In genomic region chr13:81089758-81090157, GRCh38 we compare ENCODE assay signal across 17 cellular contexts.
DNase-seq lines count a peak whose midpoint lies in the region; ATAC-seq and TF ChIP-seq lines count a peak whose summit lies in the region.
"Had no signal": no experiment of that assay in that cellular context is flagged by ENCODE, and none has a peak within 500 bp of the region (broad histone marks: within the 10 kb centered on the region; RNA-seq: fewer than 3 reads in every experiment).

No MANE protein-coding gene starts in this region.

- POLR2A ChIA-PET in Caco-2 (lab: Charles Lee), result no interaction called here
- POLR2A ChIA-PET in activated CD8-positive, alpha-beta T cell treated with anti-CD3 and anti-CD28 coated beads for 36 hours (lab: Charles Lee), result no interaction called here

- no peaks in the 10 kb centered on the region for H3K36me3 ChIP-seq in Caco-2 (ENCODE audit: control insufficient read depth, insufficient read depth, low read length)

- H3K9me3 Mint-ChIP-seq in Caco-2 (ENCODE audit: unreplicated experiment), result peaks cover 6% of the 10 kb centered on the region
- no peaks in the 10 kb centered on the region for H3K9me3 Mint-ChIP-seq in activated T-helper 1 cell treated with anti-CD3 and anti-CD28 coated beads, Interleukin-12 subunit alpha, Interleukin-12 subunit beta, Interleukin-2, Interleukin-4 antibody, amounts not matched to agents 30 ng/mL and 10 ng/mL and 1 ng/mL, durations not matched to agents 14 hours and 24 hours and 36 hours
- H3K9me3 Mint-ChIP-seq in activated CD8-positive, alpha-beta T cell treated with anti-CD3 and anti-CD28 coated beads for 36 hours, result peaks cover 2% of the 10 kb centered on the region

- DNase-seq in Caco-2, result peak in 1 of 2 experiments; percentile 16
- peak; percentile 44 for DNase-seq in epithelial cell of proximal tubule (ENCODE audit: low read depth)
- peak; percentile 25 for DNase-seq in kidney tubule cell (ENCODE audit: low spot score)
- DNase-seq in renal cortical epithelial cell (ENCODE audit: low read depth), result peak; percentile 89
- no peak for DNase-seq in effector CD8-positive, alpha-beta T cell (lab: John Stamatoyannopoulos, UW)
- no peak for DNase-seq in HK-2 (ENCODE audit: unreplicated experiment)
- DNase-seq in activated T-helper 1 cell treated with anti-CD3 and anti-CD28 coated beads, Interleukin-12 subunit alpha, Interleukin-12 subunit beta, Interleukin-2, Interleukin-4 antibody, amounts not matched to agents 30 ng/mL and 10 ng/mL and 1 ng/mL, durations not matched to agents 14 hours and 24 hours and 36 hours (ENCODE audit: low spot score), result no peak
- no peak for DNase-seq in activated CD8-positive, alpha-beta T cell treated with anti-CD3 and anti-CD28 coated beads for 36 hours
- DNase-seq: AML-193; CD4-positive, alpha-beta T cell; DMS153; DMS79; GDM1; GM23248; HCEC 1CT had no signal

- H3K27me3 ChIP-seq in Caco-2 (replicated peaks; ENCODE audit: control insufficient read depth, insufficient read depth, low read length), result no peaks in the 10 kb centered on the region

- no peak overlapping the region for H3K4me3 Mint-ChIP-seq in Caco-2 (ENCODE audit: unreplicated experiment)
- H3K4me3 Mint-ChIP-seq in activated T-helper 1 cell treated with anti-CD3 and anti-CD28 coated beads, Interleukin-12 subunit alpha, Interleukin-12 subunit beta, Interleukin-2, Interleukin-4 antibody, amounts not matched to agents 30 ng/mL and 10 ng/mL and 1 ng/mL, durations not matched to agents 14 hours and 24 hours and 36 hours, result no peak overlapping the region
- no peak overlapping the region for H3K4me3 Mint-ChIP-seq in activated CD8-positive, alpha-beta T cell treated with anti-CD3 and anti-CD28 coated beads for 36 hours
- H3K4me3 Mint-ChIP-seq: CD4-positive, alpha-beta T cell; IgD-negative memory B cell had no signal

- BruUV-seq in Caco-2 (replicated peaks; lab: Mats Ljungman, UMichigan), result no TSS peak

- TF ChIP-seq CTCF in Caco-2 (IDR thresholded peaks at IDR 0.05; ENCODE audit: insufficient read depth in 1 of 2, low read depth in 1 of 2, low read length in 1 of 2, severe bottlenecking in 1 of 2, unreplicated experiment in 1 of 2) (no peak), epithelial cell of proximal tubule (conservative IDR thresholded peaks at IDR 0.05; ENCODE audit: low read depth, low read length) (no peak)
- no peak for TF ChIP-seq CTCF in activated CD8-positive, alpha-beta T cell treated with anti-CD3 and anti-CD28 coated beads for 36 hours (IDR thresholded peaks at IDR 0.05)

- H3K27ac Mint-ChIP-seq in Caco-2 (ENCODE audit: unreplicated experiment), result peak overlapping the region; percentile 37
- H3K27ac Mint-ChIP-seq in activated T-helper 1 cell treated with anti-CD3 and anti-CD28 coated beads, Interleukin-12 subunit alpha, Interleukin-12 subunit beta, Interleukin-2, Interleukin-4 antibody, amounts not matched to agents 30 ng/mL and 10 ng/mL and 1 ng/mL, durations not matched to agents 14 hours and 24 hours and 36 hours, result no peak overlapping the region
- no peak overlapping the region for H3K27ac Mint-ChIP-seq in activated CD8-positive, alpha-beta T cell treated with anti-CD3 and anti-CD28 coated beads for 36 hours
- H3K27ac Mint-ChIP-seq: CD4-positive, alpha-beta T cell; IgD-negative memory B cell had no signal

- H3K36me3 Mint-ChIP-seq in Caco-2 (ENCODE audit: insufficient read depth, unreplicated experiment), result no peaks in the 10 kb centered on the region
- no peaks in the 10 kb centered on the region for H3K36me3 Mint-ChIP-seq in activated T-helper 1 cell treated with anti-CD3 and anti-CD28 coated beads, Interleukin-12 subunit alpha, Interleukin-12 subunit beta, Interleukin-2, Interleukin-4 antibody, amounts not matched to agents 30 ng/mL and 10 ng/mL and 1 ng/mL, durations not matched to agents 14 hours and 24 hours and 36 hours (ENCODE audit: low read depth)
- no peaks in the 10 kb centered on the region for H3K36me3 Mint-ChIP-seq in activated CD8-positive, alpha-beta T cell treated with anti-CD3 and anti-CD28 coated beads for 36 hours (ENCODE audit: low read depth)
- H3K36me3 Mint-ChIP-seq: IgD-negative memory B cell had no signal

- CTCF ChIA-PET in Caco-2 (lab: Charles Lee), result no interaction called here
- CTCF ChIA-PET in activated CD8-positive, alpha-beta T cell treated with anti-CD3 and anti-CD28 coated beads for 36 hours (lab: Charles Lee), result no interaction called here

- H3K9me3 ChIP-seq in Caco-2, result peaks cover 2% of the 10 kb centered on the region; the same call in 1 of the 2 replicates
- H3K9me3 ChIP-seq: A549 had no signal

- peaks cover 15% of the 10 kb centered on the region for H3K4me1 ChIP-seq in Caco-2
- H3K4me1 ChIP-seq: A549 had no signal

- intact Hi-C loops in Caco-2 (cut with micrococcal nuclease; ENCODE audit: unreplicated experiment), result no loop called here
- intact Hi-C loops in activated T-helper 1 cell treated with anti-CD3 and anti-CD28 coated beads, Interleukin-12 subunit alpha, Interleukin-12 subunit beta, Interleukin-2, Interleukin-4 antibody, amounts not matched to agents 30 ng/mL and 10 ng/mL and 1 ng/mL, durations not matched to agents 14 hours and 24 hours and 36 hours (cut with micrococcal nuclease), result no loop called here
- intact Hi-C loops in activated CD8-positive, alpha-beta T cell treated with anti-CD3 and anti-CD28 coated beads for 36 hours (cut with micrococcal nuclease), result no loop called here

- peaks cover 11% of the 10 kb centered on the region for H3K4me1 Mint-ChIP-seq in Caco-2 (ENCODE audit: low read depth, unreplicated experiment)
- no peaks in the 10 kb centered on the region for H3K4me1 Mint-ChIP-seq in activated T-helper 1 cell treated with anti-CD3 and anti-CD28 coated beads, Interleukin-12 subunit alpha, Interleukin-12 subunit beta, Interleukin-2, Interleukin-4 antibody, amounts not matched to agents 30 ng/mL and 10 ng/mL and 1 ng/mL, durations not matched to agents 14 hours and 24 hours and 36 hours (ENCODE audit: low read depth)
- no peaks in the 10 kb centered on the region for H3K4me1 Mint-ChIP-seq in activated CD8-positive, alpha-beta T cell treated with anti-CD3 and anti-CD28 coated beads for 36 hours (ENCODE audit: low read depth)
- H3K4me1 Mint-ChIP-seq: IgD-negative memory B cell had no signal

- H3K4me3 ChIP-seq in Caco-2 (ENCODE audit: low read depth, low read length) (no peak overlapping the region), epithelial cell of proximal tubule (ENCODE audit: low read depth, low read length) (no peak overlapping the region)
- H3K4me3 ChIP-seq: A549, GM23248 had no signal

- no peaks in the 10 kb centered on the region for H3K27me3 Mint-ChIP-seq in Caco-2 (ENCODE audit: insufficient read depth, unreplicated experiment)
- H3K27me3 Mint-ChIP-seq in activated T-helper 1 cell treated with anti-CD3 and anti-CD28 coated beads, Interleukin-12 subunit alpha, Interleukin-12 subunit beta, Interleukin-2, Interleukin-4 antibody, amounts not matched to agents 30 ng/mL and 10 ng/mL and 1 ng/mL, durations not matched to agents 14 hours and 24 hours and 36 hours (ENCODE audit: insufficient read depth), result no peaks in the 10 kb centered on the region
- H3K27me3 Mint-ChIP-seq in activated CD8-positive, alpha-beta T cell treated with anti-CD3 and anti-CD28 coated beads for 36 hours, result no peaks in the 10 kb centered on the region
- H3K27me3 Mint-ChIP-seq: CD4-positive, alpha-beta T cell; IgD-negative memory B cell had no signal

- ATAC-seq in activated CD8-positive, alpha-beta T cell treated with anti-CD3 and anti-CD28 coated beads for 36 hours, result no peak
- ATAC-seq: A549 had no signal

Comparison
In these comparisons a context has a peak if more than half of its experiments do, and no peak if none do; other contexts are left out.
1. DNase-seq: peak in epithelial cell of proximal tubule (single experiment), kidney tubule cell (single experiment) and renal cortical epithelial cell (single experiment); none in effector CD8-positive, alpha-beta T cell (single experiment), HK-2 (single experiment), activated T-helper 1 cell treated with anti-CD3 and anti-CD28 coated beads, Interleukin-12 subunit alpha, Interleukin-12 subunit beta, Interleukin-2, Interleukin-4 antibody, amounts not matched to agents 30 ng/mL and 10 ng/mL and 1 ng/mL, durations not matched to agents 14 hours and 24 hours and 36 hours (single experiment) and activated CD8-positive, alpha-beta T cell treated with anti-CD3 and anti-CD28 coated beads for 36 hours (single experiment).